13 cellular contexts compared by ENCODE assay signal in genomic region chr5:111385970-111386831, GRCh38.
DNase-seq lines count a peak whose midpoint lies in the region; ATAC-seq, FAIRE-seq and TF ChIP-seq lines count a peak whose summit lies in the region.
"Had no signal": no experiment of that assay in that cellular context is flagged by ENCODE, and none has a peak within 500 bp of the region (broad histone marks: within the 10 kb centered on the region; RNA-seq: fewer than 3 reads in every experiment).

No MANE protein-coding gene starts in this region.

- in situ Hi-C loops in transverse colon (cut with MboI; ENCODE audit: low pct_ligation_motif_present in 1 of 4, low pct_unique_long_range_greater_than_20kb in 1 of 4, low sequenced_read_pairs in 3 of 4) (no loop called here), KBM-7 (cut with MboI; ENCODE audit: low pct_unique_long_range_greater_than_20kb, low sequenced_read_pairs) (no loop called here)

- FAIRE-seq in GM12891 (lab: Jason Lieb, UNC): peak; percentile 69

- peak overlapping the region; percentile 55 for H2AFZ ChIP-seq in PC-9

- H3K27me3 ChIP-seq in PC-9 (ENCODE audit: insufficient read depth, low read depth): no peaks in the 10 kb centered on the region
- no peaks in the 10 kb centered on the region for H3K27me3 ChIP-seq in transverse colon
- H3K27me3 ChIP-seq: neutrophil had no signal

- H3K4me1 ChIP-seq in PC-9 (replicated peaks; ENCODE audit: insufficient read depth) (no peaks in the 10 kb centered on the region), transverse colon (no peaks in the 10 kb centered on the region)

- no peak for DNase-seq in GM12891 (ENCODE audit: insufficient read length, low spot score)
- DNase-seq in NCI-H146 treated with DMSO at 0.1 percent for 48 hours (lab: John Stamatoyannopoulos, UW; ENCODE audit: unreplicated experiment): peak; percentile 84
- no peak for DNase-seq in PC-9
- peak; percentile 10 for DNase-seq in myocyte (ENCODE audit: low read depth)
- DNase-seq in left cardiac atrium: no peak
- DNase-seq in transverse colon: no peak
- no peak for DNase-seq in KBM-7
- DNase-seq: CD8-positive, alpha-beta memory T cell had no signal

- H3F3A ChIP-seq in PC-9 (ENCODE audit: insufficient read depth, low read depth): no peaks in the 10 kb centered on the region

- WGBS in transverse colon (ENCODE audit: low coverage in 1 of 2), 2 donors: 84% methylated on average over 7 of the region's 7 CpGs; no CpG with 5 or more reads in 1 of the 2 donors

- ATAC-seq in GM21390 (IDR thresholded peaks at IDR 0.05; ENCODE audit: unreplicated experiment) (no peak), left cardiac atrium (no peak)
- ATAC-seq: activated T-helper 17 cell treated with anti-CD3 and anti-CD28 coated beads, Interleukin-2, amount 50 U/mL, for 72 hours; left lobe of liver had no signal

- POLR2A ChIA-PET in PC-9 (lab: Charles Lee; ENCODE audit: unreplicated experiment): no interaction called here

- H3K36me3 ChIP-seq in PC-9 (ENCODE audit: low read depth): no peaks in the 10 kb centered on the region
- no peaks in the 10 kb centered on the region for H3K36me3 ChIP-seq in transverse colon
- H3K36me3 ChIP-seq: neutrophil, thoracic aorta had no signal

- H3K4me3 ChIP-seq in PC-9 (no peak overlapping the region), transverse colon (no peak overlapping the region)
- H3K4me3 ChIP-seq: thoracic aorta had no signal

- H3K27ac ChIP-seq in PC-9 (no peak overlapping the region), transverse colon (no peak overlapping the region)
- H3K27ac ChIP-seq: neutrophil, thoracic aorta had no signal

- no peaks in the 10 kb centered on the region for H3K9me2 ChIP-seq in PC-9 (ENCODE audit: insufficient read depth)

- TF ChIP-seq EP300 in transverse colon (IDR thresholded peaks at IDR 0.05; ENCODE audit: low read depth): no peak

- no peaks in the 10 kb centered on the region for H4K20me1 ChIP-seq in PC-9 (ENCODE audit: insufficient read depth)

- no peaks in the 10 kb centered on the region for H3K79me2 ChIP-seq in PC-9 (ENCODE audit: low read depth)

- H3K4me2 ChIP-seq in PC-9: no peak overlapping the region

- no peaks in the 10 kb centered on the region for H3K9me3 ChIP-seq in PC-9 (ENCODE audit: insufficient read depth, low read depth)
- H3K9me3 ChIP-seq in transverse colon: no peaks in the 10 kb centered on the region
- H3K9me3 ChIP-seq: neutrophil, thoracic aorta had no signal

- CTCF ChIA-PET in PC-9 (lab: Charles Lee): no interaction called here

- TF ChIP-seq POLR2A in GM12891 (IDR thresholded peaks at IDR 0.05; ENCODE audit: low read depth, low read length) (no peak), transverse colon (IDR thresholded peaks at IDR 0.05) (no peak)

- intact Hi-C loops in PC-9 (cut with micrococcal nuclease; ENCODE audit: unreplicated experiment): no loop called here
- intact Hi-C loops in left cardiac atrium (cut with DNase I): no loop called here
- intact Hi-C loops in transverse colon (cut with DNase I; ENCODE audit: low total_unique reads): no loop called here

- TF ChIP-seq CTCF in PC-9 (conservative IDR thresholded peaks at IDR 0.05) (no peak), transverse colon (IDR thresholded peaks at IDR 0.05) (no peak)

- BruUV-seq in PC-9 (replicated peaks; lab: Mats Ljungman, UMichigan): no TSS peak

TF ChIP-seq in GM12891, 5 proteins besides CTCF, POLR2A, EP300 and RAD21:
- TF ChIP-seq POU2F2 (IDR thresholded peaks at IDR 0.05; ENCODE audit: low read depth, low read length): no peak
- TF ChIP-seq POLR2AphosphoS5 (IDR thresholded peaks at IDR 0.05; ENCODE audit: low read depth, low read length): no peak
- TF ChIP-seq PAX5 (IDR thresholded peaks at IDR 0.05; ENCODE audit: insufficient read depth, low read length, severe bottlenecking): no peak
- TF ChIP-seq SPI1 (IDR thresholded peaks at IDR 0.05; ENCODE audit: low read depth, low read length): no peak

Comparison
In these comparisons a context has a peak if more than half of its experiments do, and no peak if none do; other contexts are left out.
1. DNase-seq: peak in NCI-H146 treated with DMSO at 0.1 percent for 48 hours (single experiment) and myocyte (single experiment); none in GM12891 (single experiment), PC-9 (0 of 2), left cardiac atrium (single experiment), transverse colon (single experiment) and KBM-7 (single experiment).